8 cellular contexts compared by ENCODE assay signal in the genomic region with DNA sequence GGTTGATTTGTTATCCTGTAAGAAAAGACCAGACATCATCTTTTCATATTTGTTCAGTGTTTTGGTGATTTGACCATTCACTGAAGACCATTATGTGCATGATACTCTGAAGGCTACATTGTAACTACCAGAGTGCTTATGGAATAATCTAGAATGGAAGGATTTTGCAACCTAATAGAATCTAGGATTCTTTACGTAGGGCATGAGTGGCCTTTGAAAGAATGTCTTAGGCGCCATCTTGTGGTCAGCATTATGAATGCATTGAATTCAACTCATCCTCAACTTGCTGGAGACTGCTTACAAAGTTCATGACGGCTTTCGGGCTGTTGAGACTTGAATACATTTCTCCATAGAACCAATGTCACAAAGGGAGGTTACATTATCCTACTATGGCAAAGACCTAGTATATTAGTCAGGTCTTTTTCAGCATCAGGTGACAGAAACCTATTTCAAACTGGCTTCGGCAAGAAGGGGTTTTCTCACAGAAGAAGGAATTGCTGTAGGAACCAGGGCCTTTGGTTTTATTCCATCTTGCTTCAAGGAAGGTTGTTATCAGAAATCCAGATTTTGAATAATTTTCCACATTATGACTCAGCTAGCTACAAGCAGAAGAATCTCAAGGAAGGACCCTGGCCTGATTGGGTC.
DNase-seq lines count a peak whose midpoint lies in the region; ATAC-seq and TF ChIP-seq lines count a peak whose summit lies in the region.

No MANE protein-coding gene starts in this region.

- H3K14ac ChIP-seq in mesenchymal stem cell (ENCODE audit: low read length in 2 of 2) = no peak overlapping the region

- H3K27me3 ChIP-seq in A673 (replicated peaks; ENCODE audit: insufficient read depth, low read depth, low read length, poor library complexity) = no peaks in the 10 kb centered on the region
- H3K27me3 ChIP-seq in mesenchymal stem cell (ENCODE audit: control insufficient read depth in 1 of 2, insufficient read depth in 1 of 2, low read length in 2 of 2) = peaks cover 8 to 16% of the 10 kb centered on the region in 2 experiments

- H3K9ac ChIP-seq in mesenchymal stem cell (ENCODE audit: low read length) = no peak overlapping the region

- H4K8ac ChIP-seq in mesenchymal stem cell (ENCODE audit: low read length) = no peak overlapping the region

- H3K27ac ChIP-seq in A673 (ENCODE audit: low read depth, low read length, poor library complexity, severe bottlenecking) = no peak overlapping the region
- no peak overlapping the region for H3K27ac ChIP-seq in mesenchymal stem cell (ENCODE audit: low read length, poor library complexity, severe bottlenecking)

- no peak overlapping the region for H2AK5ac ChIP-seq in mesenchymal stem cell (ENCODE audit: low read length, severe bottlenecking)

- intact Hi-C loops in A673 (cut with micrococcal nuclease; ENCODE audit: unreplicated experiment) = loop anchor here (1.0 to 10.0 kb wide), 2 partner anchors 131 to 285 kb away; no protein-coding TSS in a partner anchor

- no peak overlapping the region for H2AFZ ChIP-seq in mesenchymal stem cell (ENCODE audit: low read depth, low read length)

- no peak overlapping the region for H3K4me3 ChIP-seq in A673 (ENCODE audit: low read depth, low read length, poor library complexity, severe bottlenecking)
- H3K4me3 ChIP-seq in mesenchymal stem cell (ENCODE audit: insufficient read depth in 1 of 2, low read depth in 1 of 2, low read length in 2 of 2) = no peak overlapping the region

- H4K91ac ChIP-seq in mesenchymal stem cell (ENCODE audit: low read length) = no peak overlapping the region

- no peak overlapping the region for H3K4me3 Mint-ChIP-seq in effector memory CD8-positive, alpha-beta T cell

- H3K4ac ChIP-seq in mesenchymal stem cell (ENCODE audit: low read depth in 1 of 2, low read length in 2 of 2) = no peak overlapping the region

- BruUV-seq in A673 (replicated peaks; lab: Mats Ljungman, UMichigan) = no TSS peak

- peak; percentile 67 for ATAC-seq in HG03095 (IDR thresholded peaks at IDR 0.05; ENCODE audit: unreplicated experiment)
- ATAC-seq in effector memory CD8-positive, alpha-beta T cell (replicated peaks) = peak; percentile 65
- ATAC-seq in stimulated activated naive CD8-positive, alpha-beta T cell treated with anti-CD3 and anti-CD28 coated beads, Interleukin-15, Interleukin-2, amounts not matched to agents 100 U/mL and 50 U/mL, for 24 hours = peak; percentile 43

- no peaks in the 10 kb centered on the region for H3K79me1 ChIP-seq in mesenchymal stem cell (replicated peaks; ENCODE audit: low read length, poor library complexity, severe bottlenecking)

- H3K4me1 ChIP-seq in A673 (ENCODE audit: insufficient read depth, low read length, poor library complexity, severe bottlenecking) = peaks cover 15% of the 10 kb centered on the region
- H3K4me1 ChIP-seq in mesenchymal stem cell (ENCODE audit: control insufficient read depth, insufficient read depth, low read depth, low read length) = no peaks in the 10 kb centered on the region

- CTCF ChIA-PET in A673 (lab: Charles Lee) = no interaction called here

- H2BK12ac ChIP-seq in mesenchymal stem cell (ENCODE audit: low read length in 2 of 2) = no peak overlapping the region

- H3K4me1 Mint-ChIP-seq in effector memory CD8-positive, alpha-beta T cell (ENCODE audit: low read depth in 2 of 2) = peaks cover 2 to 4% of the 10 kb centered on the region in 2 donors

- no peaks in the 10 kb centered on the region for H3K9me3 ChIP-seq in A673 (ENCODE audit: low read depth, low read length, poor library complexity, severe bottlenecking)
- H3K9me3 ChIP-seq in mesenchymal stem cell (ENCODE audit: control insufficient read depth, low read length) = no peaks in the 10 kb centered on the region

- H2BK5ac ChIP-seq in mesenchymal stem cell (ENCODE audit: low read depth, low read length, poor library complexity, severe bottlenecking) = no peak overlapping the region

- DNase-seq in A673 (ENCODE audit: low spot score) (peak; percentile 69), NCI-H2227 (lab: John Stamatoyannopoulos, UW; ENCODE audit: unreplicated experiment) (peak; percentile 60), mesenchymal stem cell (peak; percentile 82)
- DNase-seq in activated CD4-positive, CD25-positive, alpha-beta regulatory T cell treated with anti-CD3 and anti-CD28 coated beads, Interleukin-2, amount 50 U/mL, for 72 hours = peak; percentile 37
- peak; percentile 53 to 64 (median 60) for DNase-seq in effector memory CD8-positive, alpha-beta T cell
- peak; percentile 55 for DNase-seq in stimulated activated naive CD8-positive, alpha-beta T cell treated with anti-CD3 and anti-CD28 coated beads, Interleukin-15, Interleukin-2, amounts not matched to agents 100 U/mL and 50 U/mL, for 24 hours

- no peak overlapping the region for H3K18ac ChIP-seq in mesenchymal stem cell (ENCODE audit: low read depth in 1 of 2, low read length in 2 of 2)

- peaks cover 7 to 16% of the 10 kb centered on the region in 2 donors for H3K27me3 Mint-ChIP-seq in effector memory CD8-positive, alpha-beta T cell

- TF ChIP-seq CTCF in A673 (conservative IDR thresholded peaks at IDR 0.05; ENCODE audit: low read depth, low read length) (peak; percentile 67), GM12874 (IDR thresholded peaks at IDR 0.05; ENCODE audit: insufficient read depth, low read depth, low read length) (peak; percentile 64)

- POLR2A ChIA-PET in A673 (lab: Charles Lee; ENCODE audit: low non-redundant PET) = no interaction called here

- 16% methylated on average over 4 of the region's 5 CpGs for WGBS in mesenchymal stem cell

- H2BK120ac ChIP-seq in mesenchymal stem cell (ENCODE audit: low read depth, low read length) = no peak overlapping the region

- H3K27ac Mint-ChIP-seq in effector memory CD8-positive, alpha-beta T cell = no peak overlapping the region

- no peaks in the 10 kb centered on the region for H3K9me3 Mint-ChIP-seq in effector memory CD8-positive, alpha-beta T cell

- H2BK15ac ChIP-seq in mesenchymal stem cell (ENCODE audit: low read depth, poor library complexity, severe bottlenecking) = no peak overlapping the region

- no peak overlapping the region for H3K4me2 ChIP-seq in mesenchymal stem cell (ENCODE audit: low read length, poor library complexity, severe bottlenecking)

- H3K23ac ChIP-seq in mesenchymal stem cell (ENCODE audit: low read length in 2 of 2) = no peak overlapping the region

- H3K36me3 ChIP-seq in A673 (ENCODE audit: insufficient read depth, low read length, poor library complexity, severe bottlenecking) (no peaks in the 10 kb centered on the region), mesenchymal stem cell (ENCODE audit: control insufficient read depth in 1 of 2, insufficient read depth in 2 of 2, low read depth in 1 of 2, low read length in 2 of 2) (no peaks in the 10 kb centered on the region)

- no peaks in the 10 kb centered on the region for H3K36me3 Mint-ChIP-seq in effector memory CD8-positive, alpha-beta T cell (ENCODE audit: insufficient read depth)
